Comparison of ENCODE assay signal across 1 cellular context in the genomic region with DNA sequence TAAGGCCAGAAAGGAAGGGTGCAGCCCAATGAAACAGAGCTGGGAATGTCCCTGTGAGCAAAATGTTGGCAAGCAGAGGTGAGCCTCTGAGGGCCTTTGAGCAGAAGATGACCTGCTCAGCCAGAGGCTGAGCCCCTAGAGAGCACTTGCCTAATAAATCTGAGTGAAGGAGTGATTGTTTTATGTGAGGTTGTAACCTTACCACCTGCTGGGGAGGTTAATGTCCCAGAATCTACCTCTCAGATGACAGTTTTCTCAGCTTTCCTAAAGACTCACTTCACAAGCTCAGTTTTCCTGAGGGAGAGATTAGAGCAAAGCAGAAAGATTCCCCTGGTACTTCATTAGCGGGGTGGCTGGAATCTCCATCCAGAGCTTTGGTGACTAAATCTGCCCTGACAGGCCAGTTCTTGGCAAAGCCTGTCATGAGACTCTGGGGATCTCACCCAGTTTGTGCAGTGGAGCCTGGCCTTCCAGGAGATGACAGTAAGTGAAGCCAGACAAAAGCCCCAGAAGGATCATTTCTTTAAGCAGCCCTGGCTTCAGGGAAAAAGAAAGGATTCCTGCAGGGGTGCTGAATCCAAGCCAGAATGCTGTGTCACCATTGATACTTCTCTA.
TF ChIP-seq lines count a peak whose summit lies in the region.

No MANE protein-coding gene starts in this region.

TF ChIP-seq in HEK293, 187 proteins besides CTCF, POLR2A, EP300 and RAD21 (continued from another document):
- TF ChIP-seq ZNF692 (tag by site-specific recombination; IDR thresholded peaks at IDR 0.05) (no peak), ZNF341 (tag by site-specific recombination; IDR thresholded peaks at IDR 0.05; ENCODE audit: low read depth) (peak; percentile 90), SETDB1 (IDR thresholded peaks at IDR 0.05; ENCODE audit: insufficient read length, low read length) (no peak), KLF10 (tag by site-specific recombination; IDR thresholded peaks at IDR 0.05) (peak; percentile 38; the same call in 1 of the 2 replicates), HOXD13 (CRISPR knock-in tag; IDR thresholded peaks at IDR 0.05; ENCODE audit: borderline replicate concordance) (no peak), ZNF561 (tag by site-specific recombination; IDR thresholded peaks at IDR 0.05; ENCODE audit: borderline replicate concordance) (peak; percentile 88), ZIC2 (tag by site-specific recombination; IDR thresholded peaks at IDR 0.05) (peak; percentile 94), ZNF239 (tag by site-specific recombination; IDR thresholded peaks at IDR 0.05) (no peak), FEZF1 (tag by site-specific recombination; IDR thresholded peaks at IDR 0.05) (peak; percentile 88), ZNF596 (tag by site-specific recombination; IDR thresholded peaks at IDR 0.05) (peak; percentile 80), ZNF394 (tag by site-specific recombination; IDR thresholded peaks at IDR 0.05; ENCODE audit: borderline replicate concordance) (0 out of 2 replicates have a peak, but pooled peaks have one; percentile 31), ZNF785 (tag by site-specific recombination; IDR thresholded peaks at IDR 0.05) (no peak), ZNF133 (tag by site-specific recombination; IDR thresholded peaks at IDR 0.05) (no peak), KLF16 (tag by site-specific recombination; IDR thresholded peaks at IDR 0.05) (no peak)
